Comparison of ENCODE assay signal across 12 cellular contexts in genomic region chr9:37921546-37922300, GRCh38. TPM values are rescaled to one million over a fixed set of nuclear protein-coding genes. Genes with fewer than 3 reads are reported as not detected.
DNase-seq lines count a peak whose midpoint lies in the region; ATAC-seq and TF ChIP-seq lines count a peak whose summit lies in the region.
"Had no signal": no experiment of that assay in that cellular context is flagged by ENCODE, and none has a peak within 500 bp of the region (broad histone marks: within the 10 kb centered on the region; RNA-seq: fewer than 3 reads in every experiment).

No MANE protein-coding gene starts in this region.

- no peaks in the 10 kb centered on the region for H4K20me1 ChIP-seq in neural progenitor cell (ENCODE audit: low read depth)

- no peak overlapping the region for H3K27ac ChIP-seq in neural progenitor cell

- no peak overlapping the region for H3K9ac ChIP-seq in neural progenitor cell

- H3K36me3 ChIP-seq in neural progenitor cell = no peaks in the 10 kb centered on the region

- intact Hi-C loops in natural killer cell (cut with micrococcal nuclease) = no loop called here

- H3K27ac Mint-ChIP-seq in natural killer cell treated with Interleukin-12 subunit alpha and Interleukin-12 subunit beta and Interleukin-15 and Interleukin-18, amount 100 ng/mL, for 72 hours = no peak overlapping the region
- no peak overlapping the region for H3K27ac Mint-ChIP-seq in natural killer cell
- H3K27ac Mint-ChIP-seq in neural progenitor cell = peak overlapping the region; percentile 58

- no peaks in the 10 kb centered on the region for H3K27me3 ChIP-seq in neural progenitor cell

- no peak overlapping the region for H2AFZ ChIP-seq in neural progenitor cell (replicated peaks)

- H3K9me3 Mint-ChIP-seq in natural killer cell treated with Interleukin-12 subunit alpha and Interleukin-12 subunit beta and Interleukin-15 and Interleukin-18, amount 100 ng/mL, for 72 hours = no peaks in the 10 kb centered on the region
- H3K9me3 Mint-ChIP-seq in natural killer cell (no peaks in the 10 kb centered on the region), neural progenitor cell (no peaks in the 10 kb centered on the region)

- no peaks in the 10 kb centered on the region for H3K9me3 ChIP-seq in neural progenitor cell (ENCODE audit: low read depth)
- H3K9me3 ChIP-seq: mucosa of descending colon had no signal

- peak; percentile 12 for DNase-seq in natural killer cell treated with Interleukin-12 subunit alpha and Interleukin-12 subunit beta and Interleukin-15 and Interleukin-18, amount 100 ng/mL, for 72 hours (ENCODE audit: low spot score)
- DNase-seq in natural killer cell = no peak
- DNase-seq in fibroblast of mammary gland (ENCODE audit: low read depth) = peak; percentile 46
- no peak for DNase-seq in neural progenitor cell (ENCODE audit: low spot score)
- no peak for DNase-seq in NCI-H2171 treated with DMSO at 0.1 percent for 48 hours (lab: John Stamatoyannopoulos, UW)
- no peak for DNase-seq in mucosa of gallbladder (ENCODE audit: low spot score)
- DNase-seq in activated T-cell treated with anti-CD3 and anti-CD28 coated beads, Interleukin-2, amount 50 U/mL, for 1 hour = no peak
- DNase-seq: effector memory CD4-positive, alpha-beta T cell; mucosa of descending colon; NCI-H345; SHP77 had no signal

- peaks cover 5% of the 10 kb centered on the region for H3F3A ChIP-seq in neural progenitor cell (ENCODE audit: low read depth)

- no peak for TF ChIP-seq CTCF in natural killer cell (IDR thresholded peaks at IDR 0.05)
- TF ChIP-seq CTCF in fibroblast of mammary gland (conservative IDR thresholded peaks at IDR 0.05; ENCODE audit: control insufficient read depth, insufficient read depth, low read depth, low read length) = peak; percentile 24
- TF ChIP-seq CTCF in neural progenitor cell (IDR thresholded peaks at IDR 0.05) = no peak

- H3K27me3 Mint-ChIP-seq in natural killer cell treated with Interleukin-12 subunit alpha and Interleukin-12 subunit beta and Interleukin-15 and Interleukin-18, amount 100 ng/mL, for 72 hours = no peaks in the 10 kb centered on the region
- H3K27me3 Mint-ChIP-seq in natural killer cell (ENCODE audit: low read depth in 2 of 2) (no peaks in the 10 kb centered on the region), neural progenitor cell (ENCODE audit: insufficient read depth, low read depth) (peaks cover 5% of the 10 kb centered on the region)

- H3K4me1 Mint-ChIP-seq in natural killer cell treated with Interleukin-12 subunit alpha and Interleukin-12 subunit beta and Interleukin-15 and Interleukin-18, amount 100 ng/mL, for 72 hours (ENCODE audit: low read depth in 2 of 2) = peaks cover 15 to 17% of the 10 kb centered on the region in 2 donors
- H3K4me1 Mint-ChIP-seq in natural killer cell (peaks cover 22 to 28% of the 10 kb centered on the region in 2 donors), neural progenitor cell (peaks cover 63% of the 10 kb centered on the region)

- no peaks in the 10 kb centered on the region for H3K36me3 Mint-ChIP-seq in natural killer cell treated with Interleukin-12 subunit alpha and Interleukin-12 subunit beta and Interleukin-15 and Interleukin-18, amount 100 ng/mL, for 72 hours
- H3K36me3 Mint-ChIP-seq in natural killer cell (no peaks in the 10 kb centered on the region), neural progenitor cell (peaks cover 3% of the 10 kb centered on the region)

- H3K4me2 ChIP-seq in neural progenitor cell = no peak overlapping the region

- no peak overlapping the region for H3K4me3 ChIP-seq in fibroblast of mammary gland (ENCODE audit: control insufficient read depth, low read depth, low read length)
- H3K4me3 ChIP-seq in neural progenitor cell = no peak overlapping the region
- H3K4me3 ChIP-seq: mucosa of descending colon had no signal

- H3K4me1 ChIP-seq in neural progenitor cell = peaks cover 43% of the 10 kb centered on the region

- no peak overlapping the region for H3K4me3 Mint-ChIP-seq in natural killer cell treated with Interleukin-12 subunit alpha and Interleukin-12 subunit beta and Interleukin-15 and Interleukin-18, amount 100 ng/mL, for 72 hours
- H3K4me3 Mint-ChIP-seq in natural killer cell = no peak overlapping the region
- no peak overlapping the region for H3K4me3 Mint-ChIP-seq in neural progenitor cell

- H3K79me2 ChIP-seq in neural progenitor cell (ENCODE audit: low read depth) = no peaks in the 10 kb centered on the region

- ATAC-seq in natural killer cell treated with Interleukin-12 subunit alpha and Interleukin-12 subunit beta and Interleukin-15 and Interleukin-18, amount 100 ng/mL, for 72 hours = no peak
- no peak for ATAC-seq in natural killer cell
- ATAC-seq in HG03469 (IDR thresholded peaks at IDR 0.05; ENCODE audit: unreplicated experiment) = no peak
- ATAC-seq: mucosa of descending colon had no signal

RNA-seq across cellular contexts. Expression of gene SLC25A51, which starts 17.8 kb away (rescaled TPM):
- total RNA-seq in natural killer cell treated with Interleukin-12 subunit alpha and Interleukin-12 subunit beta and Interleukin-15 and Interleukin-18, amount 100 ng/mL, for 72 hours = 10 to 100 TPM; 28.7 to 34.7 TPM
- total RNA-seq in natural killer cell (10 to 100 TPM; 22.2 to 35.4 (median 33.7) TPM), neural progenitor cell (ENCODE audit: low replicate concordance) (22.6 and 24.6 TPM in 2 replicates), mucosa of gallbladder (29.0 TPM)

Comparison
In these comparisons a context has a peak if more than half of its experiments do, and no peak if none do; other contexts are left out.
1. DNase-seq: peak in natural killer cell treated with Interleukin-12 subunit alpha and Interleukin-12 subunit beta and Interleukin-15 and Interleukin-18, amount 100 ng/mL, for 72 hours (single experiment) and fibroblast of mammary gland (single experiment); none in natural killer cell (single experiment), neural progenitor cell (single experiment), NCI-H2171 treated with DMSO at 0.1 percent for 48 hours (single experiment), mucosa of gallbladder (single experiment) and activated T-cell treated with anti-CD3 and anti-CD28 coated beads, Interleukin-2, amount 50 U/mL, for 1 hour (single experiment).